ENCODE assay signal across 1 cellular context in the genomic region with DNA sequence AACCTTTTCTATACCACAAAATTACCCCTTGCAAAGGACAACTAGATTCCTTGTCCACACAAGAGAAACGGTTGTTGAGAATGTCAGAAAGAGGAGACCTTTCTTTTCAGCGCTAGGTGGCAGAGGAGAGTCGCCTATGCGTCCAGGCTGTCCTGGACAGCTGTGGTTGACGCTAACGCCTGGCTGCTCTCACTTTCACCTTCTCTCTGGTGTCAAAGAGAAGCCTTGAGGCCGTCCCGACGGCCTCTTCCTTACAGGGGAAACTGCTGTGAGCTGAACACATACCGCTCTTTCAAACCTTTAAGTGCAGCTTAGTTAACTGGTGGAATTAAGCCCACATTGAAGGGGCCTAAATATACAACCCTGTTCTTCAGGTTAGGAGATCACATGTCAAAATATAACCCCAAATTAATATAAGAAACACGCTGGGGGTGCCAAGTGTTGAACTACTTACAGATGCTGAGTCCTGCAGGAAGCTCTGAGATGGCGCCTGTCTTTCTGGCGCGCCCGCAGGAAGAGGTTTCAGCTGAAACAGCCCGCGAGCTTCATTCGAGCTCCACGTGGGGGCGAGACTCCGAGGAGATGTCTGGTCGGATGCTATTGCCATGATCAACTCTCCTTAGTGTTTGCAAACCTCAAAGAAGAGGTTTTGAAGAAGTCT.
A peak's percentile ranks its signal among the peaks of the same experiment; 100 is the strongest.
TF ChIP-seq lines count a peak whose summit lies in the region.

No MANE protein-coding gene starts in this region.

TF ChIP-seq in IMR-90, 13 proteins besides CTCF, POLR2A, EP300 and RAD21:
- TF ChIP-seq FOS (IDR thresholded peaks at IDR 0.05; ENCODE audit: low read depth, low read length) = no peak
- peak; percentile 89 for TF ChIP-seq SMC3 (IDR thresholded peaks at IDR 0.05; ENCODE audit: low read depth, low read length)
- TF ChIP-seq MXI1 (IDR thresholded peaks at IDR 0.05; ENCODE audit: borderline replicate concordance, low read depth, low read length) = peak; percentile 53; the same call in 1 of the 2 replicates
- TF ChIP-seq MAFK (IDR thresholded peaks at IDR 0.05; ENCODE audit: low read depth, low read length) = no peak
- peak; percentile 12; the same call in 1 of the 2 replicates for TF ChIP-seq USF2 (IDR thresholded peaks at IDR 0.05; ENCODE audit: low read depth, low read length)
TF ChIP-seq in IMR-90: peak in this region for 3.
